24 cellular contexts compared by ENCODE assay signal in the genomic region with DNA sequence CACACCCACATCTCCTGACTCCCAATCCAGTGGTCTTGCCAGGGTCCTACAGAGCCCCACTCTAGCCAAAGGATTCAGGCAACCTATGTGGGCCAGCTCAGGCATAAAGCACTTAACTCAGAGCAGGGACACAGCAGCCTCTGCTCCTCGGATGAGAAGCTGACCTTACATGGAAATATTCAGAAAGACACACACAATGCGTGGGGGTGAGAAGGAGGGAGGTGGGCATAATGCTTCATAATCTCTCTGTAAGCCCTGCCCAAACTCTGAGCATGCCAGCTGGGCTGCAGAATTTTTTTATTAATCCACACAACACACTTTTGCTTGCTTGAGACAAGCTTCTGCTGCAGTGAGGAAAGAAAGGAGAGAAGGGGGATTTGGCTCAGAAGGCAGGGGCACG. TPM values are rescaled to one million over a fixed set of nuclear protein-coding genes. Genes with fewer than 3 reads are reported as not detected.
DNase-seq lines count a peak whose midpoint lies in the region; ATAC-seq, FAIRE-seq and TF ChIP-seq lines count a peak whose summit lies in the region.
"Had no signal": no experiment of that assay in that cellular context is flagged by ENCODE, and none has a peak within 500 bp of the region (broad histone marks: within the 10 kb centered on the region; RNA-seq: fewer than 3 reads in every experiment).

No MANE protein-coding gene starts in this region.

- no peaks in the 10 kb centered on the region for H3K36me3 ChIP-seq in bronchial epithelial cell (ENCODE audit: control insufficient read depth, insufficient read depth, low read length)
- H3K36me3 ChIP-seq in uterus: no peaks in the 10 kb centered on the region

- H3K9me3 ChIP-seq in uterus: no peaks in the 10 kb centered on the region
- H3K9me3 ChIP-seq: SK-N-SH had no signal

- DNase-seq in NCI-H2171 treated with DMSO at 0.1 percent for 48 hours (lab: John Stamatoyannopoulos, UW) (peak; percentile 5), NCI-H2171 (lab: John Stamatoyannopoulos, UW) (no peak), bronchial epithelial cell (ENCODE audit: low read depth) (no peak), posterior vena cava (ENCODE audit: low spot score) (peak; percentile 13), uterus (peak; percentile 44 to 50), NCI-H1417 treated with DMSO at 0.1 percent for 48 hours (lab: John Stamatoyannopoulos, UW) (no peak), occipital lobe (lab: John Stamatoyannopoulos, UW) (no peak)
- DNase-seq: 8988T, ACHN, H9, Karpas-422, NCI-H1092, NCI-H146, NCI-H1930, NCI-H446, NCI-H526 treated with DMSO at 0.1 percent for 48 hours, SK-N-SH, SW 1271 had no signal

- H3K4me1 ChIP-seq in uterus: no peaks in the 10 kb centered on the region

- no peak for TF ChIP-seq CTCF in bronchial epithelial cell (IDR thresholded peaks at IDR 0.05; ENCODE audit: insufficient read depth, low read length, severe bottlenecking)
- TF ChIP-seq CTCF in uterus (IDR thresholded peaks at IDR 0.05): no peak

- no peak for ATAC-seq in HG03025 (IDR thresholded peaks at IDR 0.05; ENCODE audit: low FRiP score, unreplicated experiment)
- ATAC-seq: GM23338 had no signal

- no peak overlapping the region for H3K4me3 ChIP-seq in bronchial epithelial cell (ENCODE audit: low read depth, low read length)
- no peak overlapping the region for H3K4me3 ChIP-seq in uterus
- H3K4me3 ChIP-seq: GM23338 had no signal

- H3K27me3 ChIP-seq in bronchial epithelial cell (ENCODE audit: control insufficient read depth, insufficient read depth, low read length) (peaks cover 2% of the 10 kb centered on the region), uterus (no peaks in the 10 kb centered on the region)

- intact Hi-C loops in posterior vena cava (cut with DNase I) (no loop called here), uterus (cut with DNase I; ENCODE audit: low total_unique reads) (no loop called here)

- H3K27ac ChIP-seq in uterus: peak overlapping the region; percentile 59 to 70

- no peak for TF ChIP-seq POLR2A in uterus (IDR thresholded peaks at IDR 0.05)

- FAIRE-seq in bronchial epithelial cell (lab: Jason Lieb, UNC): peak; percentile 55
- FAIRE-seq: D721Med, HepG2, RCC 7860 had no signal

RNA-seq across cellular contexts. Expression of a gene that starts 21.6 kb away (rescaled TPM):
- under 0.01 and 0.13 TPM in 2 replicates for total RNA-seq in bronchial epithelial cell
- 10 to 100 TPM; 24.6 to 27.8 TPM for total RNA-seq in posterior vena cava
- total RNA-seq in uterus: 10 to 100 TPM in 1 of 4 donors, 1 to 10 TPM in 3; 5.0 to 13.5 (median 7.2) TPM
- 12.6 TPM for total RNA-seq in occipital lobe
- total RNA-seq: HepG2, HT1080 had no signal

Comparison
In these comparisons a context has a peak if more than half of its experiments do, and no peak if none do; other contexts are left out.
1. DNase-seq: peak in NCI-H2171 treated with DMSO at 0.1 percent for 48 hours (single experiment), posterior vena cava (single experiment) and uterus (2 of 2); none in NCI-H2171 (single experiment), bronchial epithelial cell (single experiment), NCI-H1417 treated with DMSO at 0.1 percent for 48 hours (single experiment) and occipital lobe (single experiment).